In the genomic region with DNA sequence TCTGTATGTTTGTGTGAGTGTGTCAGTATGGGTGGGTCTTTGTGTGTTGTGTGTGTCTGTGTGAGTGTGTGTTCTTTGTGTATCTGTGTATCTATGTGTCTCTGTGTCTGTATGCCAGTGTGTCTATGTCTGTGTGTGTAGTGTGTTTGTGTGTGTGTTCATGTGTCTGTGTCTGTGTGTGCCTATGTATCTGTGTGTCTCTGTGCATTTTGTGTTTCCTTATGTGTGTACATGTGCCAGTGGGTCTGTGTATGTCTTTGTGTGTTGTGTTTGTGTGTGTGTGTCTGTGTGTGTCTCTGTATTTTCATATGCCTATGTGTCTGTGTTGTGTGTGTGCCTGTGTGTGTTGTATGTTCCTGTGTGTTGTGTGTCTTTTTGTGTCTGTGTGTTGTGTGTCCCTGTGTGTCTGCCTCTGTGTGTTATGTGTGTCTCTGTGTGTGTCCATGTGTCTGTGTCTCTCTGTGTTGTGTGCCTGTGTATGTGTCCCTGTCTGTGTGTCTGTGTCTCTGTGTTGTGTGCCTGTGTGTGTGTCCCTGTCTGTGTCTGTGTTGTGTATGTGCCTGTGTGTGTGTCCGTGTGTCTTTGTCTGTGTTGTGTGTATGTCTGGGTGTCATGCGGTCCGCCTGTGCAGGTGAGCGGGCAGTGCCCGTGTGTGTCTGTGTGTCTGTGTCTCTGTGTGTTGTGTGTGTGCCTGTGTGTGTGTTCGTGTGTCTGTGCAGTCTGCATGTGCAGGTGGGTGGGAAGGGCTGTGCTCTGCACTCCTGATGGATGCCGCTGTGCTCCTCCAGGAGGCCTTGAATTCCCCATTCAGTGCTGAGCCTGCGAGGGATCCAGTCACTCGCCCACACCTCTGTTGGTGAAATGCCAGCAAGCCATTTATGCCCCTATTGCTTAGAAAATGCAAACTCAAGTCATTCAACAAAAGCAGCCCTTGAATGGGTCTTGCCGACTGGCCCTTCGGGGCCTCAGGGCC, we compare ENCODE assay signal across 1 cellular context.
TF ChIP-seq lines count a peak whose summit lies in the region.

No MANE protein-coding gene starts in this region.

TF ChIP-seq in HEK293, 187 proteins besides CTCF, POLR2A, EP300 and RAD21 (continued from another document):
- TF ChIP-seq, protein P1, sequence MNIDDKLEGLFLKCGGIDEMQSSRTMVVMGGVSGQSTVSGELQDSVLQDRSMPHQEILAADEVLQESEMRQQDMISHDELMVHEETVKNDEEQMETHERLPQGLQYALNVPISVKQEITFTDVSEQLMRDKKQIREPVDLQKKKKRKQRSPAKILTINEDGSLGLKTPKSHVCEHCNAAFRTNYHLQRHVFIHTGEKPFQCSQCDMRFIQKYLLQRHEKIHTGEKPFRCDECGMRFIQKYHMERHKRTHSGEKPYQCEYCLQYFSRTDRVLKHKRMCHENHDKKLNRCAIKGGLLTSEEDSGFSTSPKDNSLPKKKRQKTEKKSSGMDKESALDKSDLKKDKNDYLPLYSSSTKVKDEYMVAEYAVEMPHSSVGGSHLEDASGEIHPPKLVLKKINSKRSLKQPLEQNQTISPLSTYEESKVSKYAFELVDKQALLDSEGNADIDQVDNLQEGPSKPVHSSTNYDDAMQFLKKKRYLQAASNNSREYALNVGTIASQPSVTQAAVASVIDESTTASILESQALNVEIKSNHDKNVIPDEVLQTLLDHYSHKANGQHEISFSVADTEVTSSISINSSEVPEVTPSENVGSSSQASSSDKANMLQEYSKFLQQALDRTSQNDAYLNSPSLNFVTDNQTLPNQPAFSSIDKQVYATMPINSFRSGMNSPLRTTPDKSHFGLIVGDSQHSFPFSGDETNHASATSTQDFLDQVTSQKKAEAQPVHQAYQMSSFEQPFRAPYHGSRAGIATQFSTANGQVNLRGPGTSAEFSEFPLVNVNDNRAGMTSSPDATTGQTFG (tag by site-specific recombination; IDR thresholded peaks at IDR 0.05; ENCODE audit: borderline replicate concordance), result no peak
- TF ChIP-seq EGR2 (tag by site-specific recombination; IDR thresholded peaks at IDR 0.05; ENCODE audit: low read depth) (0 out of 2 replicates have a peak, but pooled peaks have one; percentile 34), ZNF600 (tag by site-specific recombination; IDR thresholded peaks at IDR 0.05) (0 out of 2 replicates have a peak, but pooled peaks have one; percentile 46)
